Comparison of ENCODE assay signal across 2 cellular contexts in the genomic region with DNA sequence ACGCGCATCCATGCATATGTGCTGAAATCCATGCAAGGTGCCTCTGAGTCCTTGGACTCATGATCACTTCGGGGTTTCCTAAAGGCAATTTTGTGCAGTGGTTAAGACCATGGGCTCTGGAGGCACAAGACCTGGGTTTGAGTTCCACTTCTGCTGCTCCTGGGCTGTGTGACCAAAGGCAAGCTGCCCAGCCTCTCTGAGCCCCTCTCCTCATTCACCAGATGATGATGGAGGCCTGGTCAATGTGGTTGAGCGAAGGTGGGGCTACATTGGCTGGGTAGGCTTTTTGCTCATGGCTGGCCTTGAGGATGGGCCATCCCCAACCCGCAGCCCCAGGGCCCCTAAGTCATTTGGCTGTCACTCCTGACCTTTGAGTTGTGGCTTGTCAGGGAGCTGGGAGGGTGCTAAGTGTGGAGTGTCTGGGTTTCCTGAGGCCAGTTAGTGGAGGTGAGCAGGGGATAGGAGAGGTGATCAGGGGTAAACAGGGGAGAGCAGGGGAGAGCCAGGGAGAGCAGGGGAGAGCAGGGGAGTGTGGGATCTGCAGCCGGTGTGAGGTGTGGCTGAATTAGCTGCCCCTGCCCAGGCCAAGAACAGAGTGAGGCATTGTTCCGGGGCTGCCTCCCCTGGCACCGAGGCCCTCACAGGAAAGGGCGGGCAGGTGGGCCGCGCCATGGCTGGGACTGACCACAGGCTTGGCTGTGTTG.
TF ChIP-seq lines count a peak whose summit lies in the region.

No MANE protein-coding gene starts in this region.

TF ChIP-seq in SK-N-SH, 30 proteins besides CTCF, POLR2A, EP300 and RAD21 (continued from another document):
- TF ChIP-seq USF1 (IDR thresholded peaks at IDR 0.05; ENCODE audit: borderline replicate concordance, low read depth) (no peak), GATA2 (CRISPR knock-in tag; IDR thresholded peaks at IDR 0.05) (no peak), RFX5 (IDR thresholded peaks at IDR 0.05; ENCODE audit: low read length) (no peak), EZH2phosphoT487 (IDR thresholded peaks at IDR 0.05; ENCODE audit: borderline replicate concordance, low read depth) (no peak), TAF1 (IDR thresholded peaks at IDR 0.05; ENCODE audit: borderline replicate concordance, low read depth, low read length) (no peak), POLR2AphosphoS5 (IDR thresholded peaks at IDR 0.05; ENCODE audit: low read depth, low read length) (no peak), FOSL2 (IDR thresholded peaks at IDR 0.05; ENCODE audit: borderline replicate concordance, low read depth) (no peak), MEF2A (IDR thresholded peaks at IDR 0.05; ENCODE audit: borderline replicate concordance, low read depth) (no peak)
- TF ChIP-seq, protein P1, sequence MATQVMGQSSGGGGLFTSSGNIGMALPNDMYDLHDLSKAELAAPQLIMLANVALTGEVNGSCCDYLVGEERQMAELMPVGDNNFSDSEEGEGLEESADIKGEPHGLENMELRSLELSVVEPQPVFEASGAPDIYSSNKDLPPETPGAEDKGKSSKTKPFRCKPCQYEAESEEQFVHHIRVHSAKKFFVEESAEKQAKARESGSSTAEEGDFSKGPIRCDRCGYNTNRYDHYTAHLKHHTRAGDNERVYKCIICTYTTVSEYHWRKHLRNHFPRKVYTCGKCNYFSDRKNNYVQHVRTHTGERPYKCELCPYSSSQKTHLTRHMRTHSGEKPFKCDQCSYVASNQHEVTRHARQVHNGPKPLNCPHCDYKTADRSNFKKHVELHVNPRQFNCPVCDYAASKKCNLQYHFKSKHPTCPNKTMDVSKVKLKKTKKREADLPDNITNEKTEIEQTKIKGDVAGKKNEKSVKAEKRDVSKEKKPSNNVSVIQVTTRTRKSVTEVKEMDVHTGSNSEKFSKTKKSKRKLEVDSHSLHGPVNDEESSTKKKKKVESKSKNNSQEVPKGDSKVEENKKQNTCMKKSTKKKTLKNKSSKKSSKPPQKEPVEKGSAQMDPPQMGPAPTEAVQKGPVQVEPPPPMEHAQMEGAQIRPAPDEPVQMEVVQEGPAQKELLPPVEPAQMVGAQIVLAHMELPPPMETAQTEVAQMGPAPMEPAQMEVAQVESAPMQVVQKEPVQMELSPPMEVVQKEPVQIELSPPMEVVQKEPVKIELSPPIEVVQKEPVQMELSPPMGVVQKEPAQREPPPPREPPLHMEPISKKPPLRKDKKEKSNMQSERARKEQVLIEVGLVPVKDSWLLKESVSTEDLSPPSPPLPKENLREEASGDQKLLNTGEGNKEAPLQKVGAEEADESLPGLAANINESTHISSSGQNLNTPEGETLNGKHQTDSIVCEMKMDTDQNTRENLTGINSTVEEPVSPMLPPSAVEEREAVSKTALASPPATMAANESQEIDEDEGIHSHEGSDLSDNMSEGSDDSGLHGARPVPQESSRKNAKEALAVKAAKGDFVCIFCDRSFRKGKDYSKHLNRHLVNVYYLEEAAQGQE (IDR thresholded peaks at IDR 0.05; ENCODE audit: low read depth, low read length), result no peak

TF ChIP-seq in SK-N-SH treated with all-trans-retinoic acid at 6 μM for 48 hours, 23 proteins besides CTCF, POLR2A, EP300 and RAD21 (continued from another document):
- TF ChIP-seq POU6F1 (CRISPR knock-in tag; IDR thresholded peaks at IDR 0.05; ENCODE audit: borderline replicate concordance, low read depth), result no peak
- TF ChIP-seq, protein P2, sequence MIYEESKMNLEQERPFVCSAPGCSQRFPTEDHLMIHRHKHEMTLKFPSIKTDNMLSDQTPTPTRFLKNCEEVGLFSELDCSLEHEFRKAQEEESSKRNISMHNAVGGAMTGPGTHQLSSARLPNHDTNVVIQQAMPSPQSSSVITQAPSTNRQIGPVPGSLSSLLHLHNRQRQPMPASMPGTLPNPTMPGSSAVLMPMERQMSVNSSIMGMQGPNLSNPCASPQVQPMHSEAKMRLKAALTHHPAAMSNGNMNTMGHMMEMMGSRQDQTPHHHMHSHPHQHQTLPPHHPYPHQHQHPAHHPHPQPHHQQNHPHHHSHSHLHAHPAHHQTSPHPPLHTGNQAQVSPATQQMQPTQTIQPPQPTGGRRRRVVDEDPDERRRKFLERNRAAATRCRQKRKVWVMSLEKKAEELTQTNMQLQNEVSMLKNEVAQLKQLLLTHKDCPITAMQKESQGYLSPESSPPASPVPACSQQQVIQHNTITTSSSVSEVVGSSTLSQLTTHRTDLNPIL (CRISPR knock-in tag; IDR thresholded peaks at IDR 0.05; ENCODE audit: low read depth), result no peak
TF ChIP-seq in SK-N-SH treated with all-trans-retinoic acid at 6 μM for 48 hours: peak in this region for 0.
